8 cellular contexts compared by ENCODE assay signal in genomic region chr6:18265099-18265372, GRCh38. TPM values are rescaled to one million over a fixed set of nuclear protein-coding genes. Genes with fewer than 3 reads are reported as not detected.
DNase-seq lines count a peak whose midpoint lies in the region; ATAC-seq, FAIRE-seq and TF ChIP-seq lines count a peak whose summit lies in the region.

No MANE protein-coding gene starts in this region.

- ATAC-seq in activated CD4-positive, alpha-beta T cell treated with anti-CD3 and anti-CD28 coated beads for 36 hours: no peak
- no peak for ATAC-seq in activated T-helper 17 cell treated with anti-CD3 and anti-CD28 coated beads, Interleukin-2, amount 50 U/mL, for 72 hours (replicated peaks)
- ATAC-seq in thoracic aorta (ENCODE audit: insufficient number of reproducible peaks, low FRiP score, low read depth) (no peak), GM21528 (IDR thresholded peaks at IDR 0.05; ENCODE audit: low FRiP score, unreplicated experiment) (no peak), GM18907 (IDR thresholded peaks at IDR 0.05; ENCODE audit: unreplicated experiment) (no peak)

- peak overlapping the region; percentile 67 to 89 for H3K9ac ChIP-seq in kidney (ENCODE audit: low read length in 2 of 2)

- peaks cover 41% of the 10 kb centered on the region for H3K4me1 Mint-ChIP-seq in activated CD4-positive, alpha-beta T cell treated with anti-CD3 and anti-CD28 coated beads for 36 hours
- H3K4me1 Mint-ChIP-seq in activated T-helper 17 cell treated with anti-CD3 and anti-CD28 coated beads, Interleukin-2, amount 50 U/mL, for 72 hours: peaks cover 20% of the 10 kb centered on the region

- peak overlapping the region; percentile 93 for H3K4me3 Mint-ChIP-seq in activated CD4-positive, alpha-beta T cell treated with anti-CD3 and anti-CD28 coated beads for 36 hours
- peak overlapping the region; percentile 88 for H3K4me3 Mint-ChIP-seq in activated T-helper 17 cell treated with anti-CD3 and anti-CD28 coated beads, Interleukin-2, amount 50 U/mL, for 72 hours

- TF ChIP-seq CTCF in kidney (IDR thresholded peaks at IDR 0.05; ENCODE audit: borderline replicate concordance, extremely low read depth, insufficient read depth) (no peak), thoracic aorta (IDR thresholded peaks at IDR 0.05) (no peak)

- peak overlapping the region; percentile 23 to 25 for H3K27ac ChIP-seq in kidney (ENCODE audit: low read depth in 2 of 2, low read length in 2 of 2)
- H3K27ac ChIP-seq in thoracic aorta: peak overlapping the region; percentile 93 to 97

- H3K27me3 Mint-ChIP-seq in activated CD4-positive, alpha-beta T cell treated with anti-CD3 and anti-CD28 coated beads for 36 hours: no peaks in the 10 kb centered on the region
- no peaks in the 10 kb centered on the region for H3K27me3 Mint-ChIP-seq in activated T-helper 17 cell treated with anti-CD3 and anti-CD28 coated beads, Interleukin-2, amount 50 U/mL, for 72 hours

- H3K36me3 ChIP-seq in kidney (ENCODE audit: control insufficient read depth in 1 of 2, insufficient read depth in 2 of 2, low read length in 2 of 2) (no peaks in the 10 kb centered on the region), thoracic aorta (no peaks in the 10 kb centered on the region)

- intact Hi-C loops in activated CD4-positive, alpha-beta T cell treated with anti-CD3 and anti-CD28 coated beads for 36 hours (cut with DNase I, micrococcal nuclease): loop anchor here in 1 of 2 experiments (10.0 kb wide), 1 partner anchor 1250 kb away; no protein-coding TSS in a partner anchor
- intact Hi-C loops in kidney (cut with DNase I): no loop called here

- DNase-seq in activated CD4-positive, alpha-beta T cell treated with anti-CD3 and anti-CD28 coated beads for 36 hours: no peak
- DNase-seq in activated CD4-positive, alpha-beta T cell treated with anti-CD3 and anti-CD28 coated beads for 4 hours: no peak
- DNase-seq in kidney (no peak), thoracic aorta (ENCODE audit: low spot score) (no peak), activated gamma-delta T cell treated with Interleukin-2 at 50 U/mL for 16 hours (no peak)

- H3K27ac Mint-ChIP-seq in activated CD4-positive, alpha-beta T cell treated with anti-CD3 and anti-CD28 coated beads for 36 hours: peak overlapping the region; percentile 95
- H3K27ac Mint-ChIP-seq in activated T-helper 17 cell treated with anti-CD3 and anti-CD28 coated beads, Interleukin-2, amount 50 U/mL, for 72 hours: peak overlapping the region; percentile 91

- no peaks in the 10 kb centered on the region for H3K27me3 ChIP-seq in thoracic aorta (replicated peaks; ENCODE audit: insufficient read depth)

- H3K9me3 ChIP-seq in kidney (ENCODE audit: control insufficient read depth in 1 of 2, low read length in 2 of 2) (no peaks in the 10 kb centered on the region), thoracic aorta (no peaks in the 10 kb centered on the region)

- no peak for FAIRE-seq in kidney (lab: Jason Lieb, UNC)

- CTCF ChIA-PET in activated CD4-positive, alpha-beta T cell treated with anti-CD3 and anti-CD28 coated beads for 36 hours (lab: Charles Lee): interaction anchor here (0.7 to 1.0 kb wide), 2 partner anchors 10 to 667 kb away, joined by 3 to 4 read pairs; no protein-coding TSS in a partner anchor

- H3K9me3 Mint-ChIP-seq in activated CD4-positive, alpha-beta T cell treated with anti-CD3 and anti-CD28 coated beads for 36 hours (ENCODE audit: low read depth): peaks cover 5% of the 10 kb centered on the region
- H3K9me3 Mint-ChIP-seq in activated T-helper 17 cell treated with anti-CD3 and anti-CD28 coated beads, Interleukin-2, amount 50 U/mL, for 72 hours: no peaks in the 10 kb centered on the region

- POLR2A ChIA-PET in activated CD4-positive, alpha-beta T cell treated with anti-CD3 and anti-CD28 coated beads for 36 hours (lab: Charles Lee): no interaction called here

- peaks cover 38% of the 10 kb centered on the region for H3K36me3 Mint-ChIP-seq in activated CD4-positive, alpha-beta T cell treated with anti-CD3 and anti-CD28 coated beads for 36 hours (ENCODE audit: low read depth)
- peaks cover 40% of the 10 kb centered on the region for H3K36me3 Mint-ChIP-seq in activated T-helper 17 cell treated with anti-CD3 and anti-CD28 coated beads, Interleukin-2, amount 50 U/mL, for 72 hours (ENCODE audit: low read depth)

- peak overlapping the region; percentile 68 to 83 for H3K4me3 ChIP-seq in kidney (ENCODE audit: low read length in 2 of 2)
- peak overlapping the region; percentile 85 for H3K4me3 ChIP-seq in thoracic aorta

- H3K4me1 ChIP-seq in kidney (ENCODE audit: control insufficient read depth in 1 of 2, insufficient read depth in 1 of 2, low read depth in 1 of 2, low read length in 2 of 2) (peaks cover 3 to 9% of the 10 kb centered on the region in 2 donors), thoracic aorta (ENCODE audit: control insufficient read depth in 1 of 2, low read depth in 2 of 2) (peaks cover 12 to 24% of the 10 kb centered on the region in 2 donors)

RNA-seq across cellular contexts. Expression of gene DEK, which starts 0.7 kb away (rescaled TPM):
- total RNA-seq in activated CD4-positive, alpha-beta T cell treated with anti-CD3 and anti-CD28 coated beads for 36 hours: 100 to 1,000 TPM; 201 to 273 TPM
- total RNA-seq in activated T-helper 17 cell treated with anti-CD3 and anti-CD28 coated beads, Interleukin-2, amount 50 U/mL, for 72 hours: 100 to 1,000 TPM; 111 to 132 TPM
- total RNA-seq in kidney: 67.2 TPM
- polyA plus RNA-seq in kidney (ENCODE audit: insufficient read depth, low read depth, low replicate concordance): 23.7 TPM
- total RNA-seq in thoracic aorta: 100 to 1,000 TPM in 1 of 2 donors, 10 to 100 TPM in 1; 72.6 to 130 TPM
